ENCODE assay signal across 9 cellular contexts in genomic region chr17:19978803-19979202, GRCh38. TPM values are rescaled to one million over a fixed set of nuclear protein-coding genes. Genes with fewer than 3 reads are reported as not detected.
A peak's percentile ranks its signal among the peaks of the same experiment; 100 is the strongest.
DNase-seq lines count a peak whose midpoint lies in the region; ATAC-seq and TF ChIP-seq lines count a peak whose summit lies in the region.
"Had no signal": no experiment of that assay in that cellular context is flagged by ENCODE, and none has a peak within 500 bp of the region (broad histone marks: within the 10 kb centered on the region; RNA-seq: fewer than 3 reads in every experiment).

No MANE protein-coding gene starts in this region.

- H3K4me3 ChIP-seq in GM12864 (ENCODE audit: low read depth, low read length) (peak overlapping the region; percentile 85; the same call in 1 of the 2 replicates), coronary artery (peak overlapping the region; percentile 89), psoas muscle (peak overlapping the region; percentile 96), brain microvascular endothelial cell (ENCODE audit: low read depth, low read length) (no peak overlapping the region)

- no peak for DNase-seq in GM12864 (ENCODE audit: low read depth)
- DNase-seq in NOMO-1 treated with dmso at 0.1 percent for 144 hours (lab: John Stamatoyannopoulos, UW; ENCODE audit: unreplicated experiment) = peak; percentile 57
- no peak for DNase-seq in coronary artery (ENCODE audit: low spot score)
- DNase-seq in psoas muscle = no peak
- DNase-seq in brain microvascular endothelial cell = no peak
- DNase-seq in NCI-H1694 (lab: John Stamatoyannopoulos, UW) = no peak
- no peak for DNase-seq in NCI-H2196 (lab: John Stamatoyannopoulos, UW; ENCODE audit: unreplicated experiment)
- no peak for DNase-seq in HuH-7.5 (ENCODE audit: low spot score)
- DNase-seq: NCI-H510A had no signal

- no peak for TF ChIP-seq CTCF in GM12864 (IDR thresholded peaks at IDR 0.05; ENCODE audit: low read depth, low read length, missing control alignments)
- no peak for TF ChIP-seq CTCF in coronary artery (IDR thresholded peaks at IDR 0.05)
- TF ChIP-seq CTCF in psoas muscle (IDR thresholded peaks at IDR 0.05) = no peak
- TF ChIP-seq CTCF in brain microvascular endothelial cell (IDR thresholded peaks at IDR 0.05; ENCODE audit: low read depth, low read length, missing control alignments) = no peak

- 91 to 93% (median 92%) methylated on average over 13 of the region's 13 CpGs for WGBS in psoas muscle, 3 donors

- in situ Hi-C loops in brain microvascular endothelial cell (cut with HindIII; ENCODE audit: low pct_ligation_motif_present, low sequenced_read_pairs) = no loop called here

- intact Hi-C loops in psoas muscle (cut with DNase I) = no loop called here

- H3K27me3 ChIP-seq in psoas muscle (ENCODE audit: insufficient read depth in 3 of 3, low read length in 2 of 3) (no peaks in the 10 kb centered on the region), brain microvascular endothelial cell (replicated peaks) (no peaks in the 10 kb centered on the region)

- H3K4me1 ChIP-seq in psoas muscle = peaks cover 20% of the 10 kb centered on the region

- H3K27ac ChIP-seq in coronary artery = peak overlapping the region in 1 of 2 donors; percentile 92
- peak overlapping the region; percentile 94 for H3K27ac ChIP-seq in psoas muscle
- H3K27ac ChIP-seq in brain microvascular endothelial cell = no peak overlapping the region

- H3K36me3 ChIP-seq in psoas muscle (ENCODE audit: insufficient read depth in 1 of 2, low read depth in 1 of 2) = no peaks in the 10 kb centered on the region
- no peaks in the 10 kb centered on the region for H3K36me3 ChIP-seq in brain microvascular endothelial cell (replicated peaks)

- H3K9me3 ChIP-seq in psoas muscle = no peaks in the 10 kb centered on the region

- ATAC-seq in psoas muscle = no peak

RNA-seq across cellular contexts. Expression of gene AKAP10, which starts 1.2 kb away (rescaled TPM):
- 10 to 100 TPM; 11.1 to 16.8 (median 12.9) TPM for total RNA-seq in psoas muscle
- polyA plus RNA-seq in psoas muscle = 10 to 100 TPM in 1 of 3 donors, 1 to 10 TPM in 2; 4.2 to 10.7 (median 4.8) TPM

RNA-seq across cellular contexts. Expression of gene SPECC1, which starts 30.4 kb away (rescaled TPM):
- 10 to 100 TPM in 2 of 4 donors, 1 to 10 TPM in 2; 4.7 to 11.3 (median 9.6) TPM for total RNA-seq in psoas muscle
- 1 to 10 TPM; 2.0 to 2.1 (median 2.0) TPM for polyA plus RNA-seq in psoas muscle
